Comparison of ENCODE assay signal across 10 cellular contexts in genomic region chr5:9468070-9468388, GRCh38.
A peak's percentile ranks its signal among the peaks of the same experiment; 100 is the strongest.
DNase-seq lines count a peak whose midpoint lies in the region; ATAC-seq and TF ChIP-seq lines count a peak whose summit lies in the region.
"Had no signal": no experiment of that assay in that cellular context is flagged by ENCODE, and none has a peak within 500 bp of the region (broad histone marks: within the 10 kb centered on the region; RNA-seq: fewer than 3 reads in every experiment).

No MANE protein-coding gene starts in this region.

- H3K4me3 ChIP-seq in BJ (ENCODE audit: low read depth, low read length), result no peak overlapping the region
- H3K4me3 ChIP-seq in PC-3 (ENCODE audit: low read length), result peak overlapping the region; percentile 15; the same call in 1 of the 2 replicates
- H3K4me3 ChIP-seq in epithelial cell of proximal tubule (ENCODE audit: low read depth, low read length), result no peak overlapping the region

- no TSS peak for BruUV-seq in PC-3 (replicated peaks; lab: Mats Ljungman, UMichigan)

- no peaks in the 10 kb centered on the region for H3F3A ChIP-seq in PC-3 (ENCODE audit: low read length, unreplicated experiment)

- TF ChIP-seq CTCF in BJ (IDR thresholded peaks at IDR 0.05; ENCODE audit: insufficient read depth, low read depth, low read length) (no peak), PC-3 (conservative IDR thresholded peaks at IDR 0.05; ENCODE audit: low read depth, low read length) (no peak), epithelial cell of proximal tubule (conservative IDR thresholded peaks at IDR 0.05; ENCODE audit: low read depth, low read length) (no peak)

- H4K20me1 ChIP-seq in PC-3 (ENCODE audit: low read length), result no peaks in the 10 kb centered on the region

- H3K4me1 ChIP-seq in PC-3 (ENCODE audit: insufficient read depth, low read length), result peaks cover 17% of the 10 kb centered on the region

- H3K4me2 ChIP-seq in PC-3 (ENCODE audit: low read length), result peak overlapping the region; percentile 67

- H3K4me3 Mint-ChIP-seq in stimulated activated memory B cell treated with anti-CD40 and anti-IgM and Interleukin-4, amounts not matched to agents 10 μg/mL and 1 μg/mL and 100 μg/mL, for 72 hours, result no peak overlapping the region
- H3K4me3 Mint-ChIP-seq: T-helper 2 cell treated with Interferon-gamma antibody and Interleukin-4, amounts not matched to agents 5 μg/mL and 100 μg/mL, for 36 hours had no signal

- H3K27ac Mint-ChIP-seq in stimulated activated memory B cell treated with anti-CD40 and anti-IgM and Interleukin-4, amounts not matched to agents 10 μg/mL and 1 μg/mL and 100 μg/mL, for 72 hours, result no peak overlapping the region
- H3K27ac Mint-ChIP-seq: activated naive CD4-positive, alpha-beta T cell treated with anti-CD3 and anti-CD28 coated beads, Interleukin-2, amount 50 U/mL, for 72 hours; T-helper 2 cell treated with Interferon-gamma antibody and Interleukin-4, amounts not matched to agents 5 μg/mL and 100 μg/mL, for 36 hours had no signal

- H3K79me2 ChIP-seq in PC-3 (ENCODE audit: low read length), result no peaks in the 10 kb centered on the region

- no peaks in the 10 kb centered on the region for H3K9me3 Mint-ChIP-seq in stimulated activated memory B cell treated with anti-CD40 and anti-IgM and Interleukin-4, amounts not matched to agents 10 μg/mL and 1 μg/mL and 100 μg/mL, for 72 hours
- H3K9me3 Mint-ChIP-seq: T-helper 2 cell treated with Interferon-gamma antibody and Interleukin-4, amounts not matched to agents 5 μg/mL and 100 μg/mL, for 36 hours had no signal

- H3K9me2 ChIP-seq in PC-3 (replicated peaks; ENCODE audit: low read length), result no peaks in the 10 kb centered on the region

- CTCF ChIA-PET in BJ (lab: Yijun Ruan, JAX), result interaction anchor here (0.8 to 1.5 kb wide), 3 partner anchors 11 to 76 kb away, joined by 3 to 4 read pairs (median 4); no protein-coding TSS in a partner anchor
- CTCF ChIA-PET in PC-3 (lab: Charles Lee), result interaction anchor here (0.6 kb wide), 1 partner anchor 27 kb away, joined by 4 read pairs; no protein-coding TSS in a partner anchor

- no peaks in the 10 kb centered on the region for H3K27me3 Mint-ChIP-seq in stimulated activated memory B cell treated with anti-CD40 and anti-IgM and Interleukin-4, amounts not matched to agents 10 μg/mL and 1 μg/mL and 100 μg/mL, for 72 hours

- H3K27ac ChIP-seq in PC-3 (ENCODE audit: low read length), result peak overlapping the region; percentile 84

- H2AFZ ChIP-seq in PC-3 (ENCODE audit: low read length), result peak overlapping the region; percentile 81

- no peaks in the 10 kb centered on the region for H3K36me3 Mint-ChIP-seq in stimulated activated memory B cell treated with anti-CD40 and anti-IgM and Interleukin-4, amounts not matched to agents 10 μg/mL and 1 μg/mL and 100 μg/mL, for 72 hours
- H3K36me3 Mint-ChIP-seq: activated naive CD4-positive, alpha-beta T cell treated with anti-CD3 and anti-CD28 coated beads, Interleukin-2, amount 50 U/mL, for 72 hours had no signal

- DNase-seq in BJ (ENCODE audit: low read depth) (peak; percentile 77), PC-3 (peak; percentile 98), epithelial cell of proximal tubule (ENCODE audit: low read depth) (peak; percentile 63), non-pigmented ciliary epithelial cell (ENCODE audit: low read depth) (peak; percentile 91), NCI-H446 treated with DMSO at 0.1 percent for 48 hours (lab: John Stamatoyannopoulos, UW) (no peak), NCI-H524 treated with DMSO at 0.1 percent for 48 hours (lab: John Stamatoyannopoulos, UW) (no peak)

- peak overlapping the region; percentile 31; the same call in 1 of the 2 replicates for H3K9ac ChIP-seq in PC-3 (ENCODE audit: low read length)

- ATAC-seq in PC-3 (peak; percentile 100), GM21390 (IDR thresholded peaks at IDR 0.05; ENCODE audit: unreplicated experiment) (no peak)
- ATAC-seq in stimulated activated memory B cell treated with anti-CD40 and anti-IgM and Interleukin-4, amounts not matched to agents 10 μg/mL and 1 μg/mL and 100 μg/mL, for 72 hours, result no peak
- ATAC-seq: activated naive CD4-positive, alpha-beta T cell treated with anti-CD3 and anti-CD28 coated beads, Interleukin-2, amount 50 U/mL, for 72 hours had no signal

- POLR2A ChIA-PET in BJ (lab: Charles Lee) (no interaction called here), PC-3 (lab: Charles Lee; ENCODE audit: unreplicated experiment) (interaction anchor here (0.7 kb wide), 1 partner anchor 20 kb away, joined by 5 read pairs; no protein-coding TSS in a partner anchor)

- H3K27me3 ChIP-seq in BJ (ENCODE audit: control insufficient read depth, insufficient read depth, low read length) (no peaks in the 10 kb centered on the region), PC-3 (ENCODE audit: low read length) (no peaks in the 10 kb centered on the region)

- intact Hi-C loops in PC-3 (cut with micrococcal nuclease), result no loop called here

- H3K4me1 Mint-ChIP-seq in stimulated activated memory B cell treated with anti-CD40 and anti-IgM and Interleukin-4, amounts not matched to agents 10 μg/mL and 1 μg/mL and 100 μg/mL, for 72 hours, result no peaks in the 10 kb centered on the region

- H3K9me3 ChIP-seq in PC-3 (ENCODE audit: low read length), result no peaks in the 10 kb centered on the region

- H3K36me3 ChIP-seq in BJ (ENCODE audit: control insufficient read depth, insufficient read depth, low read length) (no peaks in the 10 kb centered on the region), PC-3 (ENCODE audit: low read depth, low read length) (no peaks in the 10 kb centered on the region)

Comparison
In these comparisons a context has a peak if more than half of its experiments do, and no peak if none do; other contexts are left out.
1. DNase-seq: peak in BJ (single experiment), PC-3 (single experiment), epithelial cell of proximal tubule (single experiment) and non-pigmented ciliary epithelial cell (single experiment); none in NCI-H446 treated with DMSO at 0.1 percent for 48 hours (single experiment) and NCI-H524 treated with DMSO at 0.1 percent for 48 hours (single experiment).